In the genomic region with DNA sequence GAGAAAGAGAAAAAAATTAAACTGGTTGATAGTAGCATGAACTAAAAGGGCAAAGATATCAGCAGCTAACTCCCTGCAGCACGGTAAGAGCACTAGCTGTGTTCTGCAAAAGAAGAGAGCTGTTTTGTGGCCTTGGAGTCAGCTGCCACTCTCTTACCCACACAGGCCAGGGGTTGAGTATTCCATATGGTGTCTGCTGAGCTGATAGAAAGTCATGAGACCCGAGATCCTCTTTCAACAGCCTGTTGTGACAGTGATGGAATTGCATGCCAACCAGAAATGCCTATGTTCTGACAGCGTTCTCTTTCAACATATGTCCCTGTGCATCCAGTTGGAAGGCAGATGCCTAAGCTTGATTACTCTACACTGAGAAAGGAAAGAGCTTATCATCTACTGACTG, we compare ENCODE assay signal across 11 cellular contexts. TPM values are rescaled to one million over a fixed set of nuclear protein-coding genes. Genes with fewer than 3 reads are reported as not detected.
DNase-seq lines count a peak whose midpoint lies in the region; ATAC-seq and TF ChIP-seq lines count a peak whose summit lies in the region.
"Had no signal": no experiment of that assay in that cellular context is flagged by ENCODE, and none has a peak within 500 bp of the region (broad histone marks: within the 10 kb centered on the region; RNA-seq: fewer than 3 reads in every experiment).

No MANE protein-coding gene starts in this region.

- H3K36me3 Mint-ChIP-seq in T-cell = no peaks in the 10 kb centered on the region

- H3K36me3 ChIP-seq in mammary epithelial cell (ENCODE audit: insufficient read depth, low read length) = no peaks in the 10 kb centered on the region

- H3K27me3 ChIP-seq in mammary epithelial cell (ENCODE audit: insufficient read depth, low read length) = no peaks in the 10 kb centered on the region

- H3K79me2 ChIP-seq in mammary epithelial cell (ENCODE audit: insufficient read depth, low read length) = peaks cover 8% of the 10 kb centered on the region

- in situ Hi-C loops in mammary epithelial cell (cut with MboI; ENCODE audit: low sequenced_read_pairs in 2 of 2) = no loop called here

- ATAC-seq in T-cell (replicated peaks in 1 of 4) (no peak), GM21390 (IDR thresholded peaks at IDR 0.05; ENCODE audit: unreplicated experiment) (no peak)

- POLR2A ChIA-PET in T-cell (lab: Charles Lee) = no interaction called here

- H3K27ac Mint-ChIP-seq in T-cell = no peak overlapping the region

- H3K4me1 Mint-ChIP-seq in T-cell = no peaks in the 10 kb centered on the region

- no peak overlapping the region for H3K9ac ChIP-seq in mammary epithelial cell (ENCODE audit: insufficient read depth, low read length)

- H3K4me3 Mint-ChIP-seq in T-cell = no peak overlapping the region

- peaks cover 47% of the 10 kb centered on the region for H3K4me1 ChIP-seq in mammary epithelial cell (ENCODE audit: insufficient read depth, low read length)

- DNase-seq in AG09319 (ENCODE audit: extremely low read depth, low read depth) = peak; percentile 67
- DNase-seq in NCI-H1694 (lab: John Stamatoyannopoulos, UW) = peak; percentile 99
- peak; percentile 79 for DNase-seq in mammary epithelial cell
- peak; percentile 97 for DNase-seq in iris pigment epithelial cell (ENCODE audit: low read depth)
- no peak for DNase-seq in T-cell
- no peak for DNase-seq in central memory CD4-positive, alpha-beta T cell
- no peak for DNase-seq in HPDE6-E6E7 (ENCODE audit: extremely low spot score)
- DNase-seq: C1 segment of cervical spinal cord, NCI-H1930 had no signal

- WGBS in mammary epithelial cell (ENCODE audit: low coverage, missing lambda C conversion rate) = 27% methylated on average over 3 of the region's 3 CpGs

- no peaks in the 10 kb centered on the region for H3K27me3 Mint-ChIP-seq in T-cell

- BruUV-seq in mammary epithelial cell (replicated peaks; lab: Mats Ljungman, UMichigan) = no TSS peak

- H3K9me3 Mint-ChIP-seq in T-cell = no peaks in the 10 kb centered on the region

- no peak overlapping the region for H3K4me3 ChIP-seq in mammary epithelial cell (replicated peaks in 1 of 3; ENCODE audit: insufficient read depth in 1 of 3, low read depth in 2 of 3, low read length in 3 of 3)
- H3K4me3 ChIP-seq: lung had no signal

- CTCF ChIA-PET in mammary epithelial cell (lab: Charles Lee; ENCODE audit: low non-redundant PET) = no interaction called here
- CTCF ChIA-PET in T-cell (lab: Charles Lee) = no interaction called here

- H2AFZ ChIP-seq in mammary epithelial cell (ENCODE audit: low read depth, low read length) = peak overlapping the region; percentile 22

- H3K27ac ChIP-seq in mammary epithelial cell (ENCODE audit: insufficient read depth, low read depth, low read length) = peak overlapping the region; percentile 94

- peak overlapping the region; percentile 52 for H3K4me2 ChIP-seq in mammary epithelial cell (ENCODE audit: insufficient read depth, low read depth, low read length)

- no peaks in the 10 kb centered on the region for H3K9me3 ChIP-seq in mammary epithelial cell (replicated peaks; ENCODE audit: insufficient read depth, low read length)

- H4K20me1 ChIP-seq in mammary epithelial cell (ENCODE audit: insufficient read depth, low read length) = no peaks in the 10 kb centered on the region

- dilution Hi-C loops in mammary epithelial cell (cut with HindIII; ENCODE audit: low sequenced_read_pairs) = no loop called here

- TF ChIP-seq CTCF in AG09319 (IDR thresholded peaks at IDR 0.05; ENCODE audit: low read depth, low read length) = no peak
- TF ChIP-seq CTCF in mammary epithelial cell (conservative IDR thresholded peaks at IDR 0.05 in 1 of 2, IDR thresholded peaks at IDR 0.05 in 1 of 2; ENCODE audit: extremely low read depth in 1 of 2, insufficient read depth in 1 of 2, low read depth in 1 of 2, low read length in 2 of 2) = no peak

- intact Hi-C loops in mammary epithelial cell (cut with micrococcal nuclease) = loop anchor here (2.0 kb wide), 1 partner anchor 25 kb away; no protein-coding TSS in a partner anchor

RNA-seq across cellular contexts. Expression of a gene that starts 39.9 kb away (rescaled TPM):
- 100 to 1,000 TPM in 1 of 2 donors, 10 to 100 TPM in 1; 46.1 to 106 TPM for total RNA-seq in mammary epithelial cell
- polyA plus RNA-seq in mammary epithelial cell = 29.4 TPM
- polyA minus RNA-seq in mammary epithelial cell = 46.9 TPM
- total RNA-seq in T-cell = under 1 TPM in 4 of 5 donors, not detected in 1; 0.10 to 0.44 (median 0.29) TPM

Comparison
In these comparisons a context has a peak if more than half of its experiments do, and no peak if none do; other contexts are left out.
1. DNase-seq: peak in AG09319 (single experiment), NCI-H1694 (single experiment), mammary epithelial cell (single experiment) and iris pigment epithelial cell (single experiment); none in T-cell (0 of 34), central memory CD4-positive, alpha-beta T cell (single experiment) and HPDE6-E6E7 (single experiment).
2. RNA of a gene that starts 39.9 kb away (total RNA-seq): 46.1 to 106 TPM in mammary epithelial cell; 0.10 to 0.44 TPM in T-cell; every median in the first group is over 10 times any median in the second.